ENCODE assay signal across 1 cellular context in the genomic region with DNA sequence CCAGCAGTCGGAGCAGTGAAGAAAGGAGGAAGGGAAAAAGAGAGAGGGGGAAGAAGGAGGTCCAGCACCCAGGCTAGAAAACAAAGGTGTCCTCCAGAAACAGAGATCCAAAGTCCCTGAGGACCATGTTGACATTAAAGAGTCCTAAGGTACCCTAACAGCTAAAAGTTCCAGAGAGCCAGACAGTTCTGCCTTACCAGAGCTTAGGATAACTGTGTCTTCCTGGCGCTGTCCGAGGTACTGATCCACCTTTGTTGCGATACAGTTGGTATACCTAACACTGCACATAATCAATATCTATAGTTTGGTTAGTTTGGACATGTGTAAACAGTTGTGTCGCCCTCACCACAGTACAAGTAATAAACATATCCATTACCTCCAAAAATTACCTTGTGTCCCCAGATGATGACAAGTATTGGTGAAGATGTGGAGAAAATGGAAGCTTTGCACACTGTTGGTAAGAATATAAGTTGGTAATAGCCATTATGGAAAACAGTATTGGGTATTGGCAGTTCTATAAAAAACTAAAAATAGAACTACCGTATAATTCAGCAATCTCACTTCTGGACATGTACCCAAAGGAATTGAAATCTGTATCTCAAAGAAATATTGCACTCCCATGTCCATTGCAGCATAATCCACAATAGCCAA.
A peak's percentile ranks its signal among the peaks of the same experiment; 100 is the strongest.
TF ChIP-seq lines count a peak whose summit lies in the region.

No MANE protein-coding gene starts in this region.

TF ChIP-seq in GM23338, 12 proteins besides CTCF, POLR2A, EP300 and RAD21 (continued from another document):
- TF ChIP-seq, protein P1, sequence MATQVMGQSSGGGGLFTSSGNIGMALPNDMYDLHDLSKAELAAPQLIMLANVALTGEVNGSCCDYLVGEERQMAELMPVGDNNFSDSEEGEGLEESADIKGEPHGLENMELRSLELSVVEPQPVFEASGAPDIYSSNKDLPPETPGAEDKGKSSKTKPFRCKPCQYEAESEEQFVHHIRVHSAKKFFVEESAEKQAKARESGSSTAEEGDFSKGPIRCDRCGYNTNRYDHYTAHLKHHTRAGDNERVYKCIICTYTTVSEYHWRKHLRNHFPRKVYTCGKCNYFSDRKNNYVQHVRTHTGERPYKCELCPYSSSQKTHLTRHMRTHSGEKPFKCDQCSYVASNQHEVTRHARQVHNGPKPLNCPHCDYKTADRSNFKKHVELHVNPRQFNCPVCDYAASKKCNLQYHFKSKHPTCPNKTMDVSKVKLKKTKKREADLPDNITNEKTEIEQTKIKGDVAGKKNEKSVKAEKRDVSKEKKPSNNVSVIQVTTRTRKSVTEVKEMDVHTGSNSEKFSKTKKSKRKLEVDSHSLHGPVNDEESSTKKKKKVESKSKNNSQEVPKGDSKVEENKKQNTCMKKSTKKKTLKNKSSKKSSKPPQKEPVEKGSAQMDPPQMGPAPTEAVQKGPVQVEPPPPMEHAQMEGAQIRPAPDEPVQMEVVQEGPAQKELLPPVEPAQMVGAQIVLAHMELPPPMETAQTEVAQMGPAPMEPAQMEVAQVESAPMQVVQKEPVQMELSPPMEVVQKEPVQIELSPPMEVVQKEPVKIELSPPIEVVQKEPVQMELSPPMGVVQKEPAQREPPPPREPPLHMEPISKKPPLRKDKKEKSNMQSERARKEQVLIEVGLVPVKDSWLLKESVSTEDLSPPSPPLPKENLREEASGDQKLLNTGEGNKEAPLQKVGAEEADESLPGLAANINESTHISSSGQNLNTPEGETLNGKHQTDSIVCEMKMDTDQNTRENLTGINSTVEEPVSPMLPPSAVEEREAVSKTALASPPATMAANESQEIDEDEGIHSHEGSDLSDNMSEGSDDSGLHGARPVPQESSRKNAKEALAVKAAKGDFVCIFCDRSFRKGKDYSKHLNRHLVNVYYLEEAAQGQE (IDR thresholded peaks at IDR 0.05; ENCODE audit: unreplicated experiment) = peak; percentile 95
TF ChIP-seq in GM23338: peak in this region for 1.
